Comparison of ENCODE assay signal across 8 cellular contexts in the genomic region with DNA sequence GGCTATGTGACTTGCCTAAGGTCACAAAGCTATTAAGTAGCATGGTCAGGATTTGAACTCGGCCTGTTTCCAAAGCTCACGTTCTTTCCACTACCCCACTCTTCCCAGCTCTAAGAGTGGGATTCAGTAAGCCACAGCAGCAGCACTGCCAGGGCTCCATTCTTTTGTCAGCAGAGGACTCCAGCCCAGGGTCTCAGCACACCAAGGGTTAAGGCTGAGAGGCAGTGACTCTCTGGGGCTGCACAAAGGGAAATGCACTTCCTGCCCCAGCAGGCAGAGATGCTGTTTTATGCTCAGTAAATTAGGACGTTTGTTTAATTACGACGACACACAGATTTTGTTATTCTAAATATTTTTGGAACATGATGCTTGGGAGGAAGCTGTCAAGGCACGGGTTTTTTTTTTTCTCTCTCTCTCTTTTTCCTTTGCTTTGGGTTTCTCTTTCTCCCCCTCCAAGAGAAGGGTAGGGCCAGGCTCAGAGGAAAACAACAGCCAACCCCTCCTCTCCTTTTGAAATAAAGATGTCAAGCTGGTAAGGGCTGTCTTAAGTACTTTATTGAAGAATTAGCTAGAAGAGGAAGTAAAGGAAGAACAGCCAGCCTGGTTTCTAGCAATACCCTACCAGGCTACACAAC. TPM values are rescaled to one million over a fixed set of nuclear protein-coding genes. Genes with fewer than 3 reads are reported as not detected.
DNase-seq lines count a peak whose midpoint lies in the region; ATAC-seq and TF ChIP-seq lines count a peak whose summit lies in the region.

No MANE protein-coding gene starts in this region.

- TF ChIP-seq POLR2A in breast epithelium (IDR thresholded peaks at IDR 0.05): no peak

- peak; percentile 30 for DNase-seq in NK-92 treated with Interleukin-12 subunit alpha and Interleukin-12 subunit beta, amount 100 ng/mL, for 24 hours (lab: John Stamatoyannopoulos, UW)
- DNase-seq in NK-92 (lab: John Stamatoyannopoulos, UW; ENCODE audit: unreplicated experiment): no peak
- no peak for DNase-seq in breast epithelium (ENCODE audit: low spot score in 2 of 2)
- peak in 1 of 2 donors; percentile 74 for DNase-seq in tibial artery
- DNase-seq in stimulated activated CD8-positive, alpha-beta memory T cell treated with anti-CD3 and anti-CD28 coated beads, Interleukin-4, amount 100 ng/mL, for 48 hours: no peak

- H3K79me2 ChIP-seq in OCI-LY3 (ENCODE audit: low read length): peaks cover 80% of the 10 kb centered on the region

- no peak overlapping the region for H2AFZ ChIP-seq in OCI-LY3 (ENCODE audit: low read depth, low read length)

- H3K4me3 ChIP-seq in OCI-LY3 (ENCODE audit: low read length) (peak overlapping the region; percentile 86), breast epithelium (peak overlapping the region; percentile 81 to 100 (median 91)), liver (ENCODE audit: low read depth in 1 of 3, low read length in 3 of 3) (peak overlapping the region; percentile 47 to 100 (median 91)), tibial artery (peak overlapping the region; percentile 89 to 94)

- H3K9me3 ChIP-seq in OCI-LY3 (ENCODE audit: insufficient read depth, low read length) (no peaks in the 10 kb centered on the region), breast epithelium (no peaks in the 10 kb centered on the region), liver (ENCODE audit: control insufficient read depth in 4 of 4, low read length in 3 of 4) (no peaks in the 10 kb centered on the region), tibial artery (no peaks in the 10 kb centered on the region)

- H3K27ac ChIP-seq in OCI-LY3 (ENCODE audit: low read length) (peak overlapping the region; percentile 96), breast epithelium (peak overlapping the region; percentile 96 to 99), liver (ENCODE audit: low read depth in 1 of 2, low read length in 2 of 2) (peak overlapping the region; percentile 93 to 100), tibial artery (peak overlapping the region; percentile 95 to 98)

- peak in 1 of 2 donors; percentile 7 for TF ChIP-seq RAD21 in liver (IDR thresholded peaks at IDR 0.05)

- H3K4me2 ChIP-seq in OCI-LY3 (ENCODE audit: low read length): peak overlapping the region; percentile 93

- WGBS in liver: 20% methylated on average over 6 of the region's 6 CpGs

- intact Hi-C loops in breast epithelium (cut with DNase I; ENCODE audit: low total_unique reads) (loop anchor here (5.0 kb wide), 1 partner anchor 77 kb away; no protein-coding TSS in a partner anchor), tibial artery (cut with DNase I; ENCODE audit: low total_unique reads) (loop anchor here (5.0 kb wide), 3 partner anchors 33 to 72 kb away; no protein-coding TSS in a partner anchor)

- H3K4me1 ChIP-seq in OCI-LY3 (ENCODE audit: low read length) (peaks cover 49% of the 10 kb centered on the region), breast epithelium (peaks cover 0 to 26% of the 10 kb centered on the region in 2 donors), liver (ENCODE audit: control insufficient read depth in 4 of 4, insufficient read depth in 4 of 4, low read length in 3 of 4) (peaks cover 1 to 36% (median 26%) of the 10 kb centered on the region in 4 donors), tibial artery (peaks cover 0 to 59% (median 51%) of the 10 kb centered on the region in 4 donors)

- H3K9ac ChIP-seq in OCI-LY3 (ENCODE audit: low read length) (peak overlapping the region; percentile 94), liver (ENCODE audit: low read depth in 1 of 2, low read length in 2 of 2) (peak overlapping the region; percentile 87 to 97)

- H3K36me3 ChIP-seq in OCI-LY3 (replicated peaks; ENCODE audit: low read depth, low read length) (peaks cover 36% of the 10 kb centered on the region), breast epithelium (no peaks in the 10 kb centered on the region), liver (ENCODE audit: control insufficient read depth in 4 of 4, insufficient read depth in 3 of 4, low read depth in 1 of 4, low read length in 3 of 4) (peaks cover 0 to 3% (median 0%) of the 10 kb centered on the region in 4 donors), tibial artery (peaks cover 0 to 35% (median 3%) of the 10 kb centered on the region in 3 donors)

- no peak for ATAC-seq in GM21576 (IDR thresholded peaks at IDR 0.05; ENCODE audit: unreplicated experiment)

- H3K27me3 ChIP-seq in OCI-LY3 (ENCODE audit: low read depth, low read length) (no peaks in the 10 kb centered on the region), breast epithelium (no peaks in the 10 kb centered on the region), liver (ENCODE audit: control insufficient read depth in 4 of 4, insufficient read depth in 4 of 4, low read length in 3 of 4) (no peaks in the 10 kb centered on the region), tibial artery (no peaks in the 10 kb centered on the region)

- TF ChIP-seq CTCF in OCI-LY3 (IDR thresholded peaks at IDR 0.05; ENCODE audit: low read depth, low read length) (no peak), breast epithelium (IDR thresholded peaks at IDR 0.05) (no peak), liver (IDR thresholded peaks at IDR 0.05; ENCODE audit: low read depth, low read length, missing input control) (peak; percentile 16), tibial artery (IDR thresholded peaks at IDR 0.05) (no peak)

- H4K20me1 ChIP-seq in OCI-LY3 (ENCODE audit: insufficient read depth, low read length): peaks cover 49% of the 10 kb centered on the region

TF ChIP-seq in liver, 16 proteins besides CTCF, POLR2A, EP300 and RAD21:
- TF ChIP-seq FOXA1 (IDR thresholded peaks at IDR 0.05): no peak
- TF ChIP-seq NR2F2 (IDR thresholded peaks at IDR 0.05): peak; percentile 29
- TF ChIP-seq RXRA (IDR thresholded peaks at IDR 0.05): peak in 1 of 2 donors; percentile 20
- no peak for TF ChIP-seq SP1 (IDR thresholded peaks at IDR 0.05)
- TF ChIP-seq HNF4A (conservative IDR thresholded peaks at IDR 0.05): no peak
- TF ChIP-seq, protein P1, sequence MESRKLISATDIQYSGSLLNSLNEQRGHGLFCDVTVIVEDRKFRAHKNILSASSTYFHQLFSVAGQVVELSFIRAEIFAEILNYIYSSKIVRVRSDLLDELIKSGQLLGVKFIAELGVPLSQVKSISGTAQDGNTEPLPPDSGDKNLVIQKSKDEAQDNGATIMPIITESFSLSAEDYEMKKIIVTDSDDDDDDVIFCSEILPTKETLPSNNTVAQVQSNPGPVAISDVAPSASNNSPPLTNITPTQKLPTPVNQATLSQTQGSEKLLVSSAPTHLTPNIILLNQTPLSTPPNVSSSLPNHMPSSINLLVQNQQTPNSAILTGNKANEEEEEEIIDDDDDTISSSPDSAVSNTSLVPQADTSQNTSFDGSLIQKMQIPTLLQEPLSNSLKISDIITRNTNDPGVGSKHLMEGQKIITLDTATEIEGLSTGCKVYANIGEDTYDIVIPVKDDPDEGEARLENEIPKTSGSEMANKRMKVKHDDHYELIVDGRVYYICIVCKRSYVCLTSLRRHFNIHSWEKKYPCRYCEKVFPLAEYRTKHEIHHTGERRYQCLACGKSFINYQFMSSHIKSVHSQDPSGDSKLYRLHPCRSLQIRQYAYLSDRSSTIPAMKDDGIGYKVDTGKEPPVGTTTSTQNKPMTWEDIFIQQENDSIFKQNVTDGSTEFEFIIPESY (IDR thresholded peaks at IDR 0.05): no peak

RNA-seq across cellular contexts. Expression of a gene that starts 2.9 kb away (rescaled TPM):
- 100 to 1,000 TPM; 169 to 392 (median 268) TPM for total RNA-seq in breast epithelium
- total RNA-seq in liver: 100 to 1,000 TPM; 123 to 150 TPM
- 10 to 100 TPM; 32.3 to 74.1 TPM for polyA plus RNA-seq in liver
